ENCODE assay signal across 8 cellular contexts in the genomic region with DNA sequence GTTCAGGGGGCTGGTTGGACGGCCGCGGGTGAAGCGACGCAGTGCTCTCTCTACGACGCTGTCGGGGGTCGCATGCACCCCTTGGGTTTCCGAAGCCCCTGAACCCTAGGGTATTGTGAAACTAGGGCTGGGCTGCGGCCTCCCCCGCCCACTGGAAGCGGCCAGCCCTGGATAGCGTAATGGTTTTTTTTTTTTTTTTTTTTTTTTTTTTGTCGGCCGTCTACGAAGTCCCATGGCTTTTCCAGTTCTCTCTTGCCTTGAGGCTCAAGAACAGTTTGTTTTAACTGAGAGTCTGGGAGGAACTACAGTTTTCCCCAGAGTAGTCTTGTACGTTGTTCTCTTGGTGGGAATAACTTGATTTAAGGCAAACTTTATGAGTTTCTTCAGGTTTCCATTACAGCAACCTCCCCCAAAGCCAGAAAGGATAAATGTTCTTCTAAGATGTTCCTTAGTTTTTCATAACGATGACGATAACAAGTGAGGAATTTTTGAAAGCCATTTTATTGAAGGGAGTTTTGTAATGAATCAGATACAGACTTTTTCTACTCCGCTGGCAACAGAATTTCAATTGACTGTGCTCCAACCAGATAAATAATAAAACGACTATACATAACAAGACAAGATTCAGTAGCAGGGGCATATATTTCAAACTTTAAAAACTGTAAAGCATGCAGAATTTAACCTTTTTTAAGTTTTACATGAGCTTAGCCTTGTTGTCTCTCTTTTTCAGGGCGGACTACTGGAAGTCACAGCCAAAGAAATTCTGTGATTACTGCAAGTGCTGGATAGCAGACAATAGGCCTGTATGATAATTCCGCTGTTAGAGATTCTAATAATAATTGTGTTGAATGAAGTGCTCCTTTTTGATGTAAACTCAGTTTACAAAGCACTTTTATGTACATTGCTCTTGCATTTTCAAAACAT. TPM values are rescaled to one million over a fixed set of nuclear protein-coding genes. Genes with fewer than 3 reads are reported as not detected.
DNase-seq lines count a peak whose midpoint lies in the region; ATAC-seq, FAIRE-seq and TF ChIP-seq lines count a peak whose summit lies in the region.

No MANE protein-coding gene starts in this region.

- DNase-seq in A172 (ENCODE audit: low spot score) (peak; percentile 40), NCI-H69 (lab: John Stamatoyannopoulos, UW) (peak; percentile 63), bronchial epithelial cell (ENCODE audit: low read depth) (peak; percentile 78), kidney (no peak), stomach (no peak), NCI-H1436 (lab: John Stamatoyannopoulos, UW) (no peak)

- H3K27ac ChIP-seq in kidney (ENCODE audit: low read depth in 2 of 2, low read length in 2 of 2) (peak overlapping the region; percentile 98), stomach (peak overlapping the region; percentile 94 to 99 (median 98))

- H3K36me3 ChIP-seq in bronchial epithelial cell (ENCODE audit: control insufficient read depth, insufficient read depth, low read length) (peaks cover 6% of the 10 kb centered on the region), kidney (ENCODE audit: control insufficient read depth in 1 of 2, insufficient read depth in 2 of 2, low read length in 2 of 2) (peaks cover 12 to 19% of the 10 kb centered on the region in 2 donors), stomach (peaks cover 9 to 21% (median 19%) of the 10 kb centered on the region in 4 donors)

- H3K4me1 ChIP-seq in kidney (ENCODE audit: control insufficient read depth in 1 of 2, insufficient read depth in 1 of 2, low read depth in 1 of 2, low read length in 2 of 2) (peaks cover 6 to 24% of the 10 kb centered on the region in 2 donors), stomach (peaks cover 34 to 69% (median 56%) of the 10 kb centered on the region in 4 donors)

- TF ChIP-seq POLR2A in stomach (IDR thresholded peaks at IDR 0.05): no peak

- intact Hi-C loops in kidney (cut with DNase I): no loop called here
- intact Hi-C loops in stomach (cut with DNase I; ENCODE audit: low total_unique reads): no loop called here

- WGBS in stomach, 5 donors: 2 to 5% (median 3%) methylated on average over 20 to 24 of the region's 24 CpGs

- H3K27me3 ChIP-seq in bronchial epithelial cell (ENCODE audit: control insufficient read depth, insufficient read depth, low read length): no peaks in the 10 kb centered on the region
- no peaks in the 10 kb centered on the region for H3K27me3 ChIP-seq in stomach

- H3K4me3 ChIP-seq in bronchial epithelial cell (ENCODE audit: low read depth, low read length) (peak overlapping the region; percentile 98), kidney (ENCODE audit: low read length in 2 of 2) (peak overlapping the region; percentile 91 to 92), stomach (peak overlapping the region; percentile 60 to 76 (median 70))

- peak overlapping the region; percentile 69 to 83 for H3K9ac ChIP-seq in kidney (ENCODE audit: low read length in 2 of 2)

- TF ChIP-seq EP300 in stomach (IDR thresholded peaks at IDR 0.05): no peak

- H3K9me3 ChIP-seq in kidney (ENCODE audit: control insufficient read depth in 1 of 2, low read length in 2 of 2): no peaks in the 10 kb centered on the region
- no peaks in the 10 kb centered on the region for H3K9me3 ChIP-seq in stomach

- no peak for TF ChIP-seq CTCF in bronchial epithelial cell (IDR thresholded peaks at IDR 0.05; ENCODE audit: insufficient read depth, low read length, severe bottlenecking)
- TF ChIP-seq CTCF in kidney (IDR thresholded peaks at IDR 0.05; ENCODE audit: borderline replicate concordance, extremely low read depth, insufficient read depth): no peak
- TF ChIP-seq CTCF in stomach (IDR thresholded peaks at IDR 0.05): no peak

- ATAC-seq in GM18498 (IDR thresholded peaks at IDR 0.05; ENCODE audit: unreplicated experiment) (peak; percentile 33), HG02884 (IDR thresholded peaks at IDR 0.05; ENCODE audit: unreplicated experiment) (peak; percentile 28)

- FAIRE-seq in bronchial epithelial cell (lab: Jason Lieb, UNC) (no peak), kidney (lab: Jason Lieb, UNC) (no peak)

RNA-seq across cellular contexts. Expression of gene WBP4, which starts 0.9 kb away (rescaled TPM):
- 10.6 and 11.9 TPM in 2 replicates for total RNA-seq in A172 (2014; rRNA removed; shearing (Covaris generic))
- 6.8 and 10.1 TPM in 2 replicates for total RNA-seq in bronchial epithelial cell
- 9.9 TPM for total RNA-seq in kidney
- polyA plus RNA-seq in kidney (ENCODE audit: insufficient read depth, low read depth, low replicate concordance): 9.6 TPM
- 10 to 100 TPM in 2 of 5 donors, 1 to 10 TPM in 2, under 1 TPM in 1; 0.58 to 18.9 (median 8.5) TPM for total RNA-seq in stomach
- polyA plus RNA-seq in stomach: 10 to 100 TPM in 1 of 3 donors, 1 to 10 TPM in 2; 8.7 to 15.7 (median 9.9) TPM

RNA-seq across cellular contexts. Expression of gene ELF1, which starts 43.1 kb away (rescaled TPM):
- total RNA-seq in A172 (2014; rRNA removed; shearing (Covaris generic)): 6.9 and 8.8 TPM in 2 replicates
- 57.7 and 71.3 TPM in 2 replicates for total RNA-seq in bronchial epithelial cell
- 95.1 TPM for total RNA-seq in kidney
- 12.0 TPM for polyA plus RNA-seq in kidney (ENCODE audit: insufficient read depth, low read depth, low replicate concordance)
- total RNA-seq in stomach: 100 to 1,000 TPM in 1 of 5 donors, 10 to 100 TPM in 4; 13.3 to 113 (median 49.7) TPM
- polyA plus RNA-seq in stomach: 10 to 100 TPM; 10.9 to 31.8 (median 19.8) TPM

Comparison
In these comparisons a context has a peak if more than half of its experiments do, and no peak if none do; other contexts are left out.
1. DNase-seq: peak in A172 (single experiment), NCI-H69 (single experiment) and bronchial epithelial cell (single experiment); none in kidney (single experiment), stomach (single experiment) and NCI-H1436 (single experiment).
2. Peak in every context shown above with its lines, with median percentiles within 50 percentile points of each other: H3K4me3 ChIP-seq.